In the genomic region with DNA sequence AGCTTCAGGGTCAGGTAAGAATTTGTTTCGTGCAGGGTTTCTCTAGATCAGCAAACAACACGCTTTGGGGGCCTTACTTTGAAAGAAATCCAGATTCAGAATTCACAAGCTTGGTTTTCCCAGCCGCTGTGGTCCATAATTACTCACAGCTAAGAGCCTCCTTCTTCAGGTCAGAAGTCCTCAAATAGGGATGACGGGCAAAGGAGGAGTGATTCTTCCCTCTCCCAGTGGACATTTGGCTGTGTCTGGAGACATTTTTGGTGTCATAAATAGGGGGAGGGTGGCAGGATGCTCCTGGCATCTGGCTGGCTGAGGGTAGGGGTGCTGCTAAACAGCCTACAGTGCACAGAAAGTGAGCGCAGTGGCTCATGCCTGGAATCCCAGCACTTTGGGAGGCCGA, we compare ENCODE assay signal across 8 cellular contexts.
"Had no signal": no experiment of that assay in that cellular context is flagged by ENCODE, and none has a peak within 500 bp of the region (broad histone marks: within the 10 kb centered on the region; RNA-seq: fewer than 3 reads in every experiment).

No MANE protein-coding gene starts in this region.

- DNase-seq: GDM1, GF-D8 had no signal

- FAIRE-seq: G401.6, GM12878, GM12891, GM12892, GM18507, GM19239 had no signal

- ATAC-seq: GM12878 had no signal

- H3K4me3 ChIP-seq: GM12878 had no signal
